In genomic region chr4:56976283-56976877, GRCh38 we compare ENCODE assay signal across 1 cellular context.
TF ChIP-seq lines count a peak whose summit lies in the region.

No MANE protein-coding gene starts in this region.

TF ChIP-seq in K562, 482 proteins besides CTCF, POLR2A, EP300 and RAD21 (continued from another document):
- TF ChIP-seq UBTF (IDR thresholded peaks at IDR 0.05; ENCODE audit: borderline replicate concordance in 1 of 2, low read depth in 2 of 2, low read length in 2 of 2) (0 out of 4 replicates have a peak, but pooled peaks of 1 of the 2 experiments have one; percentile 29), SIN3A (IDR thresholded peaks at IDR 0.05; ENCODE audit: borderline replicate concordance in 2 of 2, control insufficient read depth in 1 of 2, low read depth in 2 of 2, low read length in 2 of 2) (peak in 1 of 2 experiments; percentile 13; a peak in 1 of 4 replicates), NR3C1 (CRISPR knock-in tag; IDR thresholded peaks at IDR 0.05) (0 out of 2 replicates have a peak, but pooled peaks have one; percentile 20), HMGXB4 (CRISPR knock-in tag; IDR thresholded peaks at IDR 0.05) (0 out of 2 replicates have a peak, but pooled peaks have one; percentile 38), CHD1 (IDR thresholded peaks at IDR 0.05; ENCODE audit: low read length) (peak; percentile 70), IRF1 (CRISPR knock-in tag; IDR thresholded peaks at IDR 0.05; ENCODE audit: borderline replicate concordance) (0 out of 2 replicates have a peak, but pooled peaks have one; percentile 36), ZNF174 (CRISPR knock-in tag; IDR thresholded peaks at IDR 0.05) (no peak), TBL1XR1 (IDR thresholded peaks at IDR 0.05; ENCODE audit: low read length in 2 of 2) (no peak)
TF ChIP-seq in K562: peak in this region for 10.
